Comparison of ENCODE assay signal across 8 cellular contexts in the genomic region with DNA sequence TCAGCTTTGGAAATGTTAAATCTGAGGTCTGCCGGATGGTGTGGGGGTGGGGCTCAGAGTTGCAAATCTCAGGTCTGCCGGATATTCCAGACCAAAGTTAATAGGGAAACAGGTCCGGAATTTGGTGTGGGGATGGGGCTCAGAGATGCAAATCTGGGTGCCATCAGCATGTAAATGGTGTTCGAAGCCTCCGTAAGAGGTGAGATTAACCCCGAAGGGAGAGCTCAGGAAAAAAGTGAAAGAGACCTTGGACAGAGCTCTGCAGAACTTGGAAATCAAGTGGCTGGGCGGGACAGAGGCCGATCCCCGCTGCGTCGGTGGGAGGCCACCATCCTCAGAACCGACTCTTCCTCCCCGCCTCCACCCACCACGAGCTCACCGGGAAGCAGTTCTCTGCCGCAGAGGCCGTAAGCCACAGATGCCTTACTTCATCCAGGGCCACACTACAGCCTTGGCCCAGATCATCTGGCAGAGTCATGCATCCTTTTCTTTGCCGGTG. TPM values are rescaled to one million over a fixed set of nuclear protein-coding genes. Genes with fewer than 3 reads are reported as not detected.
DNase-seq lines count a peak whose midpoint lies in the region; ATAC-seq, FAIRE-seq and TF ChIP-seq lines count a peak whose summit lies in the region.

No MANE protein-coding gene starts in this region.

- POLR2A ChIA-PET in HepG2 (lab: Yijun Ruan, JAX) = interaction anchor here (0.9 to 2.4 kb wide), 4 partner anchors 9 to 78 kb away, joined by 3 to 8 read pairs (median 5); a partner anchor contains a TSS

- H3K4me3 ChIP-seq in HepG2 (replicated peaks in 1 of 3; ENCODE audit: insufficient read depth in 1 of 3, low read depth in 2 of 3, low read length in 3 of 3) = peak overlapping the region; percentile 79 to 86 (median 84)

- in situ Hi-C loops in HepG2 (cut with HindIII; ENCODE audit: extremely low pct_ligation_motif_present, low pct_unique_long_range_greater_than_20kb) = no loop called here

- peak; percentile 18 for ATAC-seq in HepG2
- ATAC-seq in GM18907 (IDR thresholded peaks at IDR 0.05; ENCODE audit: unreplicated experiment) = no peak
- ATAC-seq in HG02973 (IDR thresholded peaks at IDR 0.05; ENCODE audit: unreplicated experiment) = no peak

- H3K9ac ChIP-seq in HepG2 (ENCODE audit: insufficient read depth, low read depth, low read length) = peak overlapping the region; percentile 51; the same call in 1 of the 2 replicates

- peaks cover 21% of the 10 kb centered on the region for H3K79me2 ChIP-seq in HepG2 (ENCODE audit: insufficient read depth, low read length)

- peaks cover 29% of the 10 kb centered on the region for H3K4me1 Mint-ChIP-seq in dendritic cell treated with granulocyte-macrophage colony-stimulating factor and Interleukin-4, amounts not matched to agents 40 ng/mL and 50 ng/mL, for 4 days (ENCODE audit: low read depth)

- intact Hi-C loops in dendritic cell treated with granulocyte-macrophage colony-stimulating factor and Interleukin-4, amounts not matched to agents 40 ng/mL and 50 ng/mL, for 4 days (cut with micrococcal nuclease) = loop anchor here (5.0 kb wide), 1 partner anchor 1747 kb away; a partner anchor contains a TSS
- intact Hi-C loops in HepG2 (cut with micrococcal nuclease; ENCODE audit: unreplicated experiment) = loop anchor here (5.0 kb wide), 2 partner anchors 48 to 143 kb away; a partner anchor contains a TSS

- CTCF ChIA-PET in HepG2 (lab: Yijun Ruan, JAX; ENCODE audit: low intra/inter-chr PET ratio, low total read pairs) = no interaction called here

- peaks cover 6% of the 10 kb centered on the region for H3K36me3 Mint-ChIP-seq in dendritic cell treated with granulocyte-macrophage colony-stimulating factor and Interleukin-4, amounts not matched to agents 40 ng/mL and 50 ng/mL, for 4 days (ENCODE audit: low read depth)

- TF ChIP-seq CTCF in HepG2 (CRISPR knock-in tag; IDR thresholded peaks at IDR 0.05) = no peak

- TF ChIP-seq EP300 in HepG2 (IDR thresholded peaks at IDR 0.05; ENCODE audit: low read depth in 2 of 2, low read length in 2 of 2) (no peak), HepG2 (CRISPR knock-in tag; IDR thresholded peaks at IDR 0.05; ENCODE audit: borderline replicate concordance) (no peak)

- no peak overlapping the region for H2AFZ ChIP-seq in HepG2 (ENCODE audit: low read length)

- H3K4me2 ChIP-seq in HepG2 (ENCODE audit: low read depth, low read length) = peak overlapping the region; percentile 99

- peak overlapping the region; percentile 83 for H3K4me3 Mint-ChIP-seq in dendritic cell treated with granulocyte-macrophage colony-stimulating factor and Interleukin-4, amounts not matched to agents 40 ng/mL and 50 ng/mL, for 4 days

- H3K9me3 ChIP-seq in HepG2 (ENCODE audit: low read length) = no peaks in the 10 kb centered on the region

- no TSS peak for BruUV-seq in HepG2 (replicated peaks; lab: Mats Ljungman, UMichigan)

- no peaks in the 10 kb centered on the region for H4K20me1 ChIP-seq in HepG2 (ENCODE audit: insufficient read depth, low read length)

- peaks cover 29% of the 10 kb centered on the region for H3K27me3 Mint-ChIP-seq in dendritic cell treated with granulocyte-macrophage colony-stimulating factor and Interleukin-4, amounts not matched to agents 40 ng/mL and 50 ng/mL, for 4 days

- 0 out of 5 replicates have a peak, but pooled peaks cover 0 to 3% of the 10 kb centered on the region in 2 experiments for H3K36me3 ChIP-seq in HepG2 (replicated peaks in 1 of 2; ENCODE audit: control insufficient read depth in 1 of 2, insufficient read depth in 2 of 2, low read length in 2 of 2)

- H3K27ac Mint-ChIP-seq in dendritic cell treated with granulocyte-macrophage colony-stimulating factor and Interleukin-4, amounts not matched to agents 40 ng/mL and 50 ng/mL, for 4 days = peak overlapping the region; percentile 80

- peaks cover 0 to 3% of the 10 kb centered on the region in 2 experiments; a peak in 2 of 5 replicates for H3K27me3 ChIP-seq in HepG2 (ENCODE audit: control insufficient read depth in 1 of 2, insufficient read depth in 2 of 2, low read length in 2 of 2)

- TF ChIP-seq POLR2A in HepG2 (IDR thresholded peaks at IDR 0.05; ENCODE audit: insufficient read depth in 1 of 2, low read depth in 2 of 2, low read length in 2 of 2) = 0 out of 4 replicates have a peak, but pooled peaks of 1 of the 2 experiments have one; percentile 6

- FAIRE-seq in HepG2 (lab: Jason Lieb, UNC) = peak; percentile 4

- H3K27ac ChIP-seq in HepG2 (ENCODE audit: extremely low read length, insufficient read depth, low read length) = no peak overlapping the region

- under 1% methylated on average over 7 of the region's 18 CpGs for WGBS in HepG2 (ENCODE audit: low lambda C conversion rate)

- H3K9me3 Mint-ChIP-seq in dendritic cell treated with granulocyte-macrophage colony-stimulating factor and Interleukin-4, amounts not matched to agents 40 ng/mL and 50 ng/mL, for 4 days = no peaks in the 10 kb centered on the region

- peaks cover 47% of the 10 kb centered on the region for H3K4me1 ChIP-seq in HepG2 (ENCODE audit: insufficient read depth, low read length)

- no peak for TF ChIP-seq RAD21 in HepG2 (CRISPR knock-in tag; IDR thresholded peaks at IDR 0.05)

- DNase-seq in HK-2 (ENCODE audit: unreplicated experiment) (peak; percentile 60), T-helper 1 cell (peak in 3 of 5 donors; percentile 9 to 40 (median 16)), HepG2 (ENCODE audit: low spot score) (no peak), dedifferentiated amniotic fluid mesenchymal stem cell (ENCODE audit: extremely low spot score) (no peak)
- DNase-seq in stimulated activated naive CD4-positive, alpha-beta T cell treated with Interleukin-2 at 50 U/mL for 16 hours (lab: John Stamatoyannopoulos, UW) = peak; percentile 11

RNA-seq across cellular contexts. Expression of a gene that starts 1.7 kb away (rescaled TPM):
- total RNA-seq in HepG2 (2016; rRNA removed; fragmentation: Illumina TruSeq; extraction: Trizol) = 61.5 and 76.0 TPM in 2 replicates
- 81.7 and 82.0 TPM in 2 replicates for total RNA-seq in HepG2 (2016; cell fraction: cytosol; rRNA removed; fragmentation: Illumina TruSeq; extraction: Trizol; ENCODE audit: low read depth)
- total RNA-seq in HepG2 (2016; cell fraction: insoluble cytoplasmic fraction; rRNA removed; fragmentation: Illumina TruSeq; extraction: Trizol) = 64.7 and 68.6 TPM in 2 replicates
- total RNA-seq in HepG2 (2016; cell fraction: membrane; rRNA removed; fragmentation: Illumina TruSeq; extraction: Trizol) = 145 and 152 TPM in 2 replicates
- 26.6 and 33.5 TPM in 2 replicates for total RNA-seq in HepG2 (2016; cell fraction: nucleus; rRNA removed; fragmentation: Illumina TruSeq; extraction: Trizol)
- polyA plus RNA-seq in HepG2 (2011; rRNA removed) = 52.3 and 57.8 TPM in 2 replicates
- 37.6 and 45.1 TPM in 2 replicates for polyA plus RNA-seq in HepG2 (2011; cell fraction: cytosol; rRNA removed)
- 19.5 and 19.9 TPM in 2 replicates for polyA plus RNA-seq in HepG2 (2011; cell fraction: nucleus; rRNA removed)
- 32.9 and 36.4 TPM in 2 replicates for polyA plus RNA-seq in HepG2 (2012)
- 167 and 171 TPM in 2 replicates for polyA plus RNA-seq in HepG2 (2016; cell fraction: cytosol; fragmentation: Illumina TruSeq; extraction: Trizol; ENCODE audit: low read depth)
- polyA plus RNA-seq in HepG2 (2016; cell fraction: insoluble cytoplasmic fraction; fragmentation: Illumina TruSeq; extraction: Trizol; ENCODE audit: low read depth) = 95.6 and 112 TPM in 2 replicates
- 189 and 199 TPM in 2 replicates for polyA plus RNA-seq in HepG2 (2016; cell fraction: membrane; fragmentation: Illumina TruSeq; extraction: Trizol; ENCODE audit: low read depth)
- 67.4 and 69.2 TPM in 2 replicates for polyA plus RNA-seq in HepG2 (2016; cell fraction: nucleus; fragmentation: Illumina TruSeq; extraction: Trizol; ENCODE audit: insufficient read depth, low read depth)
- polyA minus RNA-seq in HepG2 (2011; rRNA and poly(A)+ RNA removed; ENCODE audit: low replicate concordance) = 44.9 and 79.2 TPM in 2 replicates
- 26.9 and 32.6 TPM in 2 replicates for polyA minus RNA-seq in HepG2 (2011; cell fraction: cytosol; rRNA and poly(A)+ RNA removed)
- polyA minus RNA-seq in HepG2 (2011; cell fraction: nucleus; rRNA and poly(A)+ RNA removed) = 18.8 and 19.8 TPM in 2 replicates

RNA-seq across cellular contexts. Expression of a gene that starts 50.0 kb away (rescaled TPM):
- 34.5 and 47.9 TPM in 2 replicates for total RNA-seq in HepG2 (2016; rRNA removed; fragmentation: Illumina TruSeq; extraction: Trizol)
- total RNA-seq in HepG2 (2016; cell fraction: cytosol; rRNA removed; fragmentation: Illumina TruSeq; extraction: Trizol; ENCODE audit: low read depth) = 17.6 and 21.7 TPM in 2 replicates
- 36.1 and 49.8 TPM in 2 replicates for total RNA-seq in HepG2 (2016; cell fraction: insoluble cytoplasmic fraction; rRNA removed; fragmentation: Illumina TruSeq; extraction: Trizol)
- total RNA-seq in HepG2 (2016; cell fraction: membrane; rRNA removed; fragmentation: Illumina TruSeq; extraction: Trizol) = 20.3 and 22.2 TPM in 2 replicates
- 18.4 and 18.8 TPM in 2 replicates for total RNA-seq in HepG2 (2016; cell fraction: nucleus; rRNA removed; fragmentation: Illumina TruSeq; extraction: Trizol)
- 27.2 and 37.4 TPM in 2 replicates for polyA plus RNA-seq in HepG2 (2011; rRNA removed)
- polyA plus RNA-seq in HepG2 (2011; cell fraction: cytosol; rRNA removed) = 27.7 and 38.9 TPM in 2 replicates
- polyA plus RNA-seq in HepG2 (2011; cell fraction: nucleus; rRNA removed) = 12.7 and 24.3 TPM in 2 replicates
- 47.7 and 75.4 TPM in 2 replicates for polyA plus RNA-seq in HepG2 (2012)
- polyA plus RNA-seq in HepG2 (2016; cell fraction: cytosol; fragmentation: Illumina TruSeq; extraction: Trizol; ENCODE audit: low read depth) = 14.6 and 17.7 TPM in 2 replicates
- 78.2 and 81.4 TPM in 2 replicates for polyA plus RNA-seq in HepG2 (2016; cell fraction: insoluble cytoplasmic fraction; fragmentation: Illumina TruSeq; extraction: Trizol; ENCODE audit: low read depth)
- polyA plus RNA-seq in HepG2 (2016; cell fraction: membrane; fragmentation: Illumina TruSeq; extraction: Trizol; ENCODE audit: low read depth) = 22.5 and 25.2 TPM in 2 replicates
- 38.1 and 38.4 TPM in 2 replicates for polyA plus RNA-seq in HepG2 (2016; cell fraction: nucleus; fragmentation: Illumina TruSeq; extraction: Trizol; ENCODE audit: insufficient read depth, low read depth)
- 7.2 and 13.5 TPM in 2 replicates for polyA minus RNA-seq in HepG2 (2011; rRNA and poly(A)+ RNA removed; ENCODE audit: low replicate concordance)
- polyA minus RNA-seq in HepG2 (2011; cell fraction: cytosol; rRNA and poly(A)+ RNA removed) = 9.4 and 13.2 TPM in 2 replicates
- 12.2 and 17.8 TPM in 2 replicates for polyA minus RNA-seq in HepG2 (2011; cell fraction: nucleus; rRNA and poly(A)+ RNA removed)

Comparison
In these comparisons a context has a peak if more than half of its experiments do, and no peak if none do; other contexts are left out.
1. DNase-seq: peak in HK-2 (single experiment), T-helper 1 cell (3 of 5) and stimulated activated naive CD4-positive, alpha-beta T cell treated with Interleukin-2 at 50 U/mL for 16 hours (single experiment); none in HepG2 (single experiment) and dedifferentiated amniotic fluid mesenchymal stem cell (single experiment).